8 cellular contexts compared by ENCODE assay signal in the genomic region with DNA sequence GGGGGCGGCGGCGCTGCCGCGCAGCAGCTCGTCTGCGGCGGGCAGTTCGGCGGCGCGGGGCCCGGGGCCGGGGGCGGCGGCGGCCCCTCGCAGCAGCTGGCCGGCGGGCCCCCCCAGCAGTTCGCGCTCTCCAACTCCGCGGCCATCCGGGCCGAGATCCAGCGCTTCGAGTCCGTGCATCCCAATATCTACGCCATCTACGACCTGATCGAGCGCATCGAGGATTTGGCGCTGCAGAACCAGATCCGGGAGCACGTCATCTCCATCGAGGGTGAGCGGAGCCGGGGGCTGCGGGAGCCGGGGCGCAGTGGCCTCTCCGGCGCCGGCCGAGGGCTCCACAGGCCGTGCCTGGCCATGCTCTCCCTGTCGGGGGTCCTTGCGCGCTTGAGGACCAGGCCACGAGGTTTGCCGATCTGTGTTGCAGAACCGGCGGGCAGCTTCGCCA. TPM values are rescaled to one million over a fixed set of nuclear protein-coding genes. Genes with fewer than 3 reads are reported as not detected.
DNase-seq lines count a peak whose midpoint lies in the region; ATAC-seq and TF ChIP-seq lines count a peak whose summit lies in the region.

No MANE protein-coding gene starts in this region.

- DNase-seq in DMS53 (lab: John Stamatoyannopoulos, UW) (peak; percentile 76), DMS53 treated with DMSO at 0.1 percent for 48 hours (lab: John Stamatoyannopoulos, UW; ENCODE audit: unreplicated experiment) (no peak), NCI-H526 treated with DMSO at 0.1 percent for 48 hours (lab: John Stamatoyannopoulos, UW) (peak; percentile 19), body of pancreas (peak in 2 of 4 donors; percentile 49 to 55), lower leg skin (ENCODE audit: low spot score in 2 of 2) (no peak), stomach (no peak), ureter (ENCODE audit: low spot score) (no peak)

- intact Hi-C loops in body of pancreas (cut with DNase I) (no loop called here), lower leg skin (cut with DNase I; ENCODE audit: low total_unique reads) (no loop called here), stomach (cut with DNase I; ENCODE audit: low total_unique reads) (no loop called here)

- H3K9me3 ChIP-seq in body of pancreas (no peaks in the 10 kb centered on the region), stomach (no peaks in the 10 kb centered on the region)

- ATAC-seq in body of pancreas: peak; percentile 3
- no peak for ATAC-seq in HG02938 (IDR thresholded peaks at IDR 0.05; ENCODE audit: unreplicated experiment)

- H3K4me3 ChIP-seq in body of pancreas: peak overlapping the region; percentile 83 to 84
- H3K4me3 ChIP-seq in lower leg skin (ENCODE audit: low read depth, poor library complexity, severe bottlenecking): peak overlapping the region; percentile 62
- peak overlapping the region; percentile 74 to 93 (median 86) for H3K4me3 ChIP-seq in stomach

- H3K27ac ChIP-seq in body of pancreas (peak overlapping the region; percentile 84 to 89 (median 88)), stomach (peak overlapping the region; percentile 84 to 97 (median 90))

- TF ChIP-seq POLR2A in body of pancreas (IDR thresholded peaks at IDR 0.05) (no peak), lower leg skin (IDR thresholded peaks at IDR 0.05) (no peak), stomach (IDR thresholded peaks at IDR 0.05) (no peak)

- WGBS in body of pancreas, 2 donors: 0 to 1% methylated on average over 5 to 52 of the region's 56 CpGs
- 1% methylated on average over 31 of the region's 56 CpGs; no CpG with 5 or more reads in 1 of the 2 donors for WGBS in lower leg skin, 2 donors
- WGBS in stomach, 5 donors: 0 to 2% (median 0%) methylated on average over 11 to 48 of the region's 56 CpGs

- peaks cover 79% of the 10 kb centered on the region for H3K4me1 ChIP-seq in body of pancreas
- H3K4me1 ChIP-seq in stomach: peaks cover 51 to 81% (median 79%) of the 10 kb centered on the region in 4 donors

- no peaks in the 10 kb centered on the region for H3K27me3 ChIP-seq in body of pancreas
- no peaks in the 10 kb centered on the region for H3K27me3 ChIP-seq in stomach

- TF ChIP-seq CTCF in body of pancreas (IDR thresholded peaks at IDR 0.05) (no peak), lower leg skin (IDR thresholded peaks at IDR 0.05) (no peak), stomach (IDR thresholded peaks at IDR 0.05) (no peak)

- no peak for TF ChIP-seq EP300 in stomach (IDR thresholded peaks at IDR 0.05)

- no peaks in the 10 kb centered on the region for H3K36me3 ChIP-seq in body of pancreas (replicated peaks in 1 of 2; ENCODE audit: insufficient read depth in 1 of 2, low read depth in 2 of 2)
- H3K36me3 ChIP-seq in stomach: peaks cover 0 to 1% (median under 1%) of the 10 kb centered on the region in 4 donors

RNA-seq across cellular contexts. Expression of a gene that starts 0.5 kb away (rescaled TPM):
- total RNA-seq in body of pancreas (100 to 1,000 TPM in 1 of 2 donors, 10 to 100 TPM in 1; 45.4 to 104 TPM), lower leg skin (100 to 1,000 TPM in 3 of 4 donors, 10 to 100 TPM in 1; 81.2 to 132 (median 102) TPM), stomach (100 to 1,000 TPM in 2 of 5 donors, 10 to 100 TPM in 3; 32.5 to 342 (median 83.9) TPM), ureter (178 TPM)
- 10 to 100 TPM; 36.0 to 60.8 (median 45.8) TPM for polyA plus RNA-seq in stomach

RNA-seq across cellular contexts. Expression of a gene that starts 3.5 kb away (rescaled TPM):
- 10 to 100 TPM; 34.9 to 54.2 TPM for total RNA-seq in body of pancreas
- total RNA-seq in lower leg skin: 10 to 100 TPM; 58.5 to 61.7 (median 60.4) TPM
- total RNA-seq in stomach: 10 to 100 TPM; 12.7 to 78.2 (median 42.9) TPM
- 10 to 100 TPM; 69.6 to 86.8 (median 72.4) TPM for polyA plus RNA-seq in stomach
- total RNA-seq in ureter: 24.9 TPM

RNA-seq across cellular contexts. Expression of a gene that starts 6.2 kb away (rescaled TPM):
- total RNA-seq in body of pancreas: 100 to 1,000 TPM in 1 of 2 donors, 10 to 100 TPM in 1; 60.7 to 201 TPM
- 10 to 100 TPM; 47.4 to 80.7 (median 69.0) TPM for total RNA-seq in lower leg skin
- 100 to 1,000 TPM in 3 of 5 donors, 10 to 100 TPM in 2; 40.0 to 415 (median 116) TPM for total RNA-seq in stomach
- 100 to 1,000 TPM in 2 of 3 donors, 10 to 100 TPM in 1; 70.3 to 149 (median 129) TPM for polyA plus RNA-seq in stomach
- total RNA-seq in ureter: 91.7 TPM

RNA-seq across cellular contexts. Expression of a gene that starts 27.4 kb away (rescaled TPM):
- total RNA-seq in body of pancreas (100 to 1,000 TPM in 1 of 2 donors, 10 to 100 TPM in 1; 50.1 to 147 TPM), lower leg skin (10 to 100 TPM; 56.3 to 83.5 (median 67.7) TPM), stomach (100 to 1,000 TPM in 4 of 5 donors, 10 to 100 TPM in 1; 65.9 to 296 (median 128) TPM), ureter (74.2 TPM)
- 100 to 1,000 TPM; 121 to 157 (median 124) TPM for polyA plus RNA-seq in stomach

RNA-seq across cellular contexts. Expression of a gene that starts 29.1 kb away (rescaled TPM):
- total RNA-seq in body of pancreas (1 to 10 TPM; 2.3 to 6.3 TPM), lower leg skin (10 to 100 TPM in 1 of 4 donors, 1 to 10 TPM in 3; 3.9 to 13.7 (median 7.2) TPM), stomach (10 to 100 TPM in 2 of 5 donors, 1 to 10 TPM in 1, under 1 TPM in 1, not detected in 1; 0.87 to 46.1 (median 11.0) TPM), ureter (5.5 TPM)
- polyA plus RNA-seq in stomach: 10 to 100 TPM in 2 of 3 donors, 1 to 10 TPM in 1; 8.3 to 13.3 (median 11.8) TPM

Comparison
In these comparisons a context has a peak if more than half of its experiments do, and no peak if none do; other contexts are left out.
1. DNase-seq: peak in DMS53 (single experiment) and NCI-H526 treated with DMSO at 0.1 percent for 48 hours (single experiment); none in DMS53 treated with DMSO at 0.1 percent for 48 hours (single experiment), lower leg skin (0 of 2), stomach (single experiment) and ureter (single experiment).
2. Peak in every context shown above with its lines, with median percentiles within 50 percentile points of each other: H3K4me3 ChIP-seq.